1 cellular context compared by ENCODE assay signal in the genomic region with DNA sequence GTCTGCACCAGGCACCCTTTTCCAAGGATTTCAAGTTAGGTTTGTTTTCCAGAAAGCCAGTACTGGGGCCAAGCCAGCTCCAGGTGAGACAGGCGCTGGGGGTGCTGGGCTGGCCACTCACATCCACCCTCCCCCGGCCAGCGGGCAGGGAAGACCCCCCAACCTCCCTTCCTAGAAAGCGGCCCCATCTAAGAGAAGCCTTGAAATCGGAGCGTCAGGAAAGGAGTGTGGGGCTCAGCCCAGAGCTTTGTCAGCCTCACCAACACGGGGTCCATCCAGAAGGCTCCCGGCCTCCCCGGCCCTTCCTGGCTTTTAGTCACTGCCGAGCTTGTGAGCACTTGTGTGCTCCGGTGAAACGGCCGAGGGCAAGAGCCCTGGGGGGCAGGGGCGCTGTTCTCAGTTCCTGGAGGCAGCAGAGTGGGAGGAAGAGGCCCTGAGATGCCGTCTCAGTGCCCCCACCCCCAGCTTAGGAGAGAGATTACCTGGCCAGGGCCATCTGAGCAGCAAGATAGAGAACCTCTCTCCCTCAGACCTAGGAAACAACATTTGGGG.
TF ChIP-seq lines count a peak whose summit lies in the region.

No MANE protein-coding gene starts in this region.

TF ChIP-seq in H1, 55 proteins besides CTCF, POLR2A, EP300 and RAD21:
- TF ChIP-seq GTF2F1 (IDR thresholded peaks at IDR 0.05; ENCODE audit: borderline replicate concordance, low read depth, low read length) (no peak), NANOG (IDR thresholded peaks at IDR 0.05; ENCODE audit: insufficient read depth, low read depth, low read length, poor library complexity, severe bottlenecking) (no peak), CHD2 (IDR thresholded peaks at IDR 0.05; ENCODE audit: low read length) (no peak), SIN3A (conservative IDR thresholded peaks at IDR 0.05 in 1 of 2, IDR thresholded peaks at IDR 0.05 in 1 of 2; ENCODE audit: low read depth in 1 of 2, low read length in 2 of 2) (no peak), SP1 (IDR thresholded peaks at IDR 0.05; ENCODE audit: low read depth, low read length) (no peak), CBX8 (IDR thresholded peaks at IDR 0.05; ENCODE audit: borderline replicate concordance, low read depth, low read length) (no peak), CTBP2 (IDR thresholded peaks at IDR 0.05; ENCODE audit: borderline replicate concordance, insufficient read depth, insufficient read length, low read length) (no peak), TAF1 (IDR thresholded peaks at IDR 0.05; ENCODE audit: low read depth, low read length) (no peak), BRCA1 (IDR thresholded peaks at IDR 0.05; ENCODE audit: low read depth, low read length) (no peak), ASH2L (IDR thresholded peaks at IDR 0.05; ENCODE audit: low read length) (no peak), RBBP5 (IDR thresholded peaks at IDR 0.05; ENCODE audit: borderline replicate concordance, low read depth, low read length) (no peak), CREB1 (IDR thresholded peaks at IDR 0.05) (no peak), KDM5A (IDR thresholded peaks at IDR 0.05; ENCODE audit: low read length) (no peak), SRF (IDR thresholded peaks at IDR 0.05; ENCODE audit: low read depth, low read length) (no peak), FOSL1 (IDR thresholded peaks at IDR 0.05; ENCODE audit: insufficient read depth, low read depth, low read length) (no peak), HDAC2 (IDR thresholded peaks at IDR 0.05; ENCODE audit: borderline replicate concordance in 1 of 2, low read depth in 2 of 2, low read length in 2 of 2) (no peak), SIRT6 (IDR thresholded peaks at IDR 0.05; ENCODE audit: low read length) (no peak)
- TF ChIP-seq, protein P1, sequence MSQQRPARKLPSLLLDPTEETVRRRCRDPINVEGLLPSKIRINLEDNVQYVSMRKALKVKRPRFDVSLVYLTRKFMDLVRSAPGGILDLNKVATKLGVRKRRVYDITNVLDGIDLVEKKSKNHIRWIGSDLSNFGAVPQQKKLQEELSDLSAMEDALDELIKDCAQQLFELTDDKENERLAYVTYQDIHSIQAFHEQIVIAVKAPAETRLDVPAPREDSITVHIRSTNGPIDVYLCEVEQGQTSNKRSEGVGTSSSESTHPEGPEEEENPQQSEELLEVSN (IDR thresholded peaks at IDR 0.05): no peak
- TF ChIP-seq, protein P2, sequence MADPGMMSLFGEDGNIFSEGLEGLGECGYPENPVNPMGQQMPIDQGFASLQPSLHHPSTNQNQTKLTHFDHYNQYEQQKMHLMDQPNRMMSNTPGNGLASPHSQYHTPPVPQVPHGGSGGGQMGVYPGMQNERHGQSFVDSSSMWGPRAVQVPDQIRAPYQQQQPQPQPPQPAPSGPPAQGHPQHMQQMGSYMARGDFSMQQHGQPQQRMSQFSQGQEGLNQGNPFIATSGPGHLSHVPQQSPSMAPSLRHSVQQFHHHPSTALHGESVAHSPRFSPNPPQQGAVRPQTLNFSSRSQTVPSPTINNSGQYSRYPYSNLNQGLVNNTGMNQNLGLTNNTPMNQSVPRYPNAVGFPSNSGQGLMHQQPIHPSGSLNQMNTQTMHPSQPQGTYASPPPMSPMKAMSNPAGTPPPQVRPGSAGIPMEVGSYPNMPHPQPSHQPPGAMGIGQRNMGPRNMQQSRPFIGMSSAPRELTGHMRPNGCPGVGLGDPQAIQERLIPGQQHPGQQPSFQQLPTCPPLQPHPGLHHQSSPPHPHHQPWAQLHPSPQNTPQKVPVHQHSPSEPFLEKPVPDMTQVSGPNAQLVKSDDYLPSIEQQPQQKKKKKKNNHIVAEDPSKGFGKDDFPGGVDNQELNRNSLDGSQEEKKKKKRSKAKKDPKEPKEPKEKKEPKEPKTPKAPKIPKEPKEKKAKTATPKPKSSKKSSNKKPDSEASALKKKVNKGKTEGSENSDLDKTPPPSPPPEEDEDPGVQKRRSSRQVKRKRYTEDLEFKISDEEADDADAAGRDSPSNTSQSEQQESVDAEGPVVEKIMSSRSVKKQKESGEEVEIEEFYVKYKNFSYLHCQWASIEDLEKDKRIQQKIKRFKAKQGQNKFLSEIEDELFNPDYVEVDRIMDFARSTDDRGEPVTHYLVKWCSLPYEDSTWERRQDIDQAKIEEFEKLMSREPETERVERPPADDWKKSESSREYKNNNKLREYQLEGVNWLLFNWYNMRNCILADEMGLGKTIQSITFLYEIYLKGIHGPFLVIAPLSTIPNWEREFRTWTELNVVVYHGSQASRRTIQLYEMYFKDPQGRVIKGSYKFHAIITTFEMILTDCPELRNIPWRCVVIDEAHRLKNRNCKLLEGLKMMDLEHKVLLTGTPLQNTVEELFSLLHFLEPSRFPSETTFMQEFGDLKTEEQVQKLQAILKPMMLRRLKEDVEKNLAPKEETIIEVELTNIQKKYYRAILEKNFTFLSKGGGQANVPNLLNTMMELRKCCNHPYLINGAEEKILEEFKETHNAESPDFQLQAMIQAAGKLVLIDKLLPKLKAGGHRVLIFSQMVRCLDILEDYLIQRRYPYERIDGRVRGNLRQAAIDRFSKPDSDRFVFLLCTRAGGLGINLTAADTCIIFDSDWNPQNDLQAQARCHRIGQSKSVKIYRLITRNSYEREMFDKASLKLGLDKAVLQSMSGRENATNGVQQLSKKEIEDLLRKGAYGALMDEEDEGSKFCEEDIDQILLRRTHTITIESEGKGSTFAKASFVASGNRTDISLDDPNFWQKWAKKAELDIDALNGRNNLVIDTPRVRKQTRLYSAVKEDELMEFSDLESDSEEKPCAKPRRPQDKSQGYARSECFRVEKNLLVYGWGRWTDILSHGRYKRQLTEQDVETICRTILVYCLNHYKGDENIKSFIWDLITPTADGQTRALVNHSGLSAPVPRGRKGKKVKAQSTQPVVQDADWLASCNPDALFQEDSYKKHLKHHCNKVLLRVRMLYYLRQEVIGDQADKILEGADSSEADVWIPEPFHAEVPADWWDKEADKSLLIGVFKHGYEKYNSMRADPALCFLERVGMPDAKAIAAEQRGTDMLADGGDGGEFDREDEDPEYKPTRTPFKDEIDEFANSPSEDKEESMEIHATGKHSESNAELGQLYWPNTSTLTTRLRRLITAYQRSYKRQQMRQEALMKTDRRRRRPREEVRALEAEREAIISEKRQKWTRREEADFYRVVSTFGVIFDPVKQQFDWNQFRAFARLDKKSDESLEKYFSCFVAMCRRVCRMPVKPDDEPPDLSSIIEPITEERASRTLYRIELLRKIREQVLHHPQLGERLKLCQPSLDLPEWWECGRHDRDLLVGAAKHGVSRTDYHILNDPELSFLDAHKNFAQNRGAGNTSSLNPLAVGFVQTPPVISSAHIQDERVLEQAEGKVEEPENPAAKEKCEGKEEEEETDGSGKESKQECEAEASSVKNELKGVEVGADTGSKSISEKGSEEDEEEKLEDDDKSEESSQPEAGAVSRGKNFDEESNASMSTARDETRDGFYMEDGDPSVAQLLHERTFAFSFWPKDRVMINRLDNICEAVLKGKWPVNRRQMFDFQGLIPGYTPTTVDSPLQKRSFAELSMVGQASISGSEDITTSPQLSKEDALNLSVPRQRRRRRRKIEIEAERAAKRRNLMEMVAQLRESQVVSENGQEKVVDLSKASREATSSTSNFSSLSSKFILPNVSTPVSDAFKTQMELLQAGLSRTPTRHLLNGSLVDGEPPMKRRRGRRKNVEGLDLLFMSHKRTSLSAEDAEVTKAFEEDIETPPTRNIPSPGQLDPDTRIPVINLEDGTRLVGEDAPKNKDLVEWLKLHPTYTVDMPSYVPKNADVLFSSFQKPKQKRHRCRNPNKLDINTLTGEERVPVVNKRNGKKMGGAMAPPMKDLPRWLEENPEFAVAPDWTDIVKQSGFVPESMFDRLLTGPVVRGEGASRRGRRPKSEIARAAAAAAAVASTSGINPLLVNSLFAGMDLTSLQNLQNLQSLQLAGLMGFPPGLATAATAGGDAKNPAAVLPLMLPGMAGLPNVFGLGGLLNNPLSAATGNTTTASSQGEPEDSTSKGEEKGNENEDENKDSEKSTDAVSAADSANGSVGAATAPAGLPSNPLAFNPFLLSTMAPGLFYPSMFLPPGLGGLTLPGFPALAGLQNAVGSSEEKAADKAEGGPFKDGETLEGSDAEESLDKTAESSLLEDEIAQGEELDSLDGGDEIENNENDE (IDR thresholded peaks at IDR 0.05; ENCODE audit: insufficient replicate concordance, low read length): no peak
